Comparison of ENCODE assay signal across 1 cellular context in the genomic region with DNA sequence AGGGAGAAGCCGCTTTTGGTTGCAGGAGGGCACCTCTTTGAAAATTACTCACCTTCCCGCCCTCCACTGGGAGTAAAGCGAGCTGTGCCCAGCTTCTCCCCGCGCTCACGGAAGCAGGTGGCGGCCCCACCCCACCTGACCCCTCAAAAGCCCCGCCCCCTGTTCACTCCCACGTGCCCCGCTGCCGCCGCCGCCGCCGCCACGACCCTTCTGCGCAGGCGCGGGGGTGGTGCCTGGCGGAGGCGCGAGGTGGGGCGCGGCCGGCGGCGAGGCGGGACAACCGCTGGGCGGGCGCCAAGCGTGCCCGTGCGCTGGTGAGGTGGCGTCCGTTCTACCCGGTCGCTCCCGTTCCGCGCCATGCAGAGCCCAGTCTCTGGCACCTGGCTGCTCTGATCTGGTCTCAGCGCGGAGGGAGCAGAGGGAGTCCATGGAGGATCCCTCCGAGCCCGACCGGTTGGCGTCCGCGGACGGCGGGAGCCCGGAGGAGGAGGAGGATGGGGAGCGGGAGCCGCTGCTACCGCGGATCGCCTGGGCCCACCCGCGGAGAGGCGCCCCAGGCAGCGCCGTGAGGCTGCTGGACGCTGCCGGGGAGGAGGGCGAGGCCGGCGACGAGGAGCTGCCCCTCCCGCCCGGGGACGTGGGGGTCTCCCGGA.
TF ChIP-seq lines count a peak whose summit lies in the region.

A gene (plus strand): TSS at position 297 of the 653 bp plus-strand sequence. CDS start 131 bp downstream, at position 428.

TF ChIP-seq in WTC11, 78 proteins besides CTCF, POLR2A, EP300 and RAD21 (continued from another document and continues in another):
- TF ChIP-seq, protein P1, sequence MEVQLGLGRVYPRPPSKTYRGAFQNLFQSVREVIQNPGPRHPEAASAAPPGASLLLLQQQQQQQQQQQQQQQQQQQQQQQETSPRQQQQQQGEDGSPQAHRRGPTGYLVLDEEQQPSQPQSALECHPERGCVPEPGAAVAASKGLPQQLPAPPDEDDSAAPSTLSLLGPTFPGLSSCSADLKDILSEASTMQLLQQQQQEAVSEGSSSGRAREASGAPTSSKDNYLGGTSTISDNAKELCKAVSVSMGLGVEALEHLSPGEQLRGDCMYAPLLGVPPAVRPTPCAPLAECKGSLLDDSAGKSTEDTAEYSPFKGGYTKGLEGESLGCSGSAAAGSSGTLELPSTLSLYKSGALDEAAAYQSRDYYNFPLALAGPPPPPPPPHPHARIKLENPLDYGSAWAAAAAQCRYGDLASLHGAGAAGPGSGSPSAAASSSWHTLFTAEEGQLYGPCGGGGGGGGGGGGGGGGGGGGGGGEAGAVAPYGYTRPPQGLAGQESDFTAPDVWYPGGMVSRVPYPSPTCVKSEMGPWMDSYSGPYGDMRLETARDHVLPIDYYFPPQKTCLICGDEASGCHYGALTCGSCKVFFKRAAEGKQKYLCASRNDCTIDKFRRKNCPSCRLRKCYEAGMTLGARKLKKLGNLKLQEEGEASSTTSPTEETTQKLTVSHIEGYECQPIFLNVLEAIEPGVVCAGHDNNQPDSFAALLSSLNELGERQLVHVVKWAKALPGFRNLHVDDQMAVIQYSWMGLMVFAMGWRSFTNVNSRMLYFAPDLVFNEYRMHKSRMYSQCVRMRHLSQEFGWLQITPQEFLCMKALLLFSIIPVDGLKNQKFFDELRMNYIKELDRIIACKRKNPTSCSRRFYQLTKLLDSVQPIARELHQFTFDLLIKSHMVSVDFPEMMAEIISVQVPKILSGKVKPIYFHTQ (CRISPR knock-in tag; IDR thresholded peaks at IDR 0.05), result no peak
- TF ChIP-seq, protein P2, sequence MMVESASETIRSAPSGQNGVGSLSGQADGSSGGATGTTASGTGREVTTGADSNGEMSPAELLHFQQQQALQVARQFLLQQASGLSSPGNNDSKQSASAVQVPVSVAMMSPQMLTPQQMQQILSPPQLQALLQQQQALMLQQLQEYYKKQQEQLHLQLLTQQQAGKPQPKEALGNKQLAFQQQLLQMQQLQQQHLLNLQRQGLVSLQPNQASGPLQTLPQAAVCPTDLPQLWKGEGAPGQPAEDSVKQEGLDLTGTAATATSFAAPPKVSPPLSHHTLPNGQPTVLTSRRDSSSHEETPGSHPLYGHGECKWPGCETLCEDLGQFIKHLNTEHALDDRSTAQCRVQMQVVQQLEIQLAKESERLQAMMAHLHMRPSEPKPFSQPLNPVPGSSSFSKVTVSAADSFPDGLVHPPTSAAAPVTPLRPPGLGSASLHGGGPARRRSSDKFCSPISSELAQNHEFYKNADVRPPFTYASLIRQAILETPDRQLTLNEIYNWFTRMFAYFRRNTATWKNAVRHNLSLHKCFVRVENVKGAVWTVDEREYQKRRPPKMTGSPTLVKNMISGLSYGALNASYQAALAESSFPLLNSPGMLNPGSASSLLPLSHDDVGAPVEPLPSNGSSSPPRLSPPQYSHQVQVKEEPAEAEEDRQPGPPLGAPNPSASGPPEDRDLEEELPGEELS (CRISPR knock-in tag; IDR thresholded peaks at IDR 0.05), result peak; percentile 83
- TF ChIP-seq GABPB1 (CRISPR knock-in tag; IDR thresholded peaks at IDR 0.05) (no peak), TCF7 (CRISPR knock-in tag; IDR thresholded peaks at IDR 0.05; ENCODE audit: low read depth) (no peak), CREM (CRISPR knock-in tag; IDR thresholded peaks at IDR 0.05) (peak; percentile 72), FOXJ3 (CRISPR knock-in tag; IDR thresholded peaks at IDR 0.05; ENCODE audit: borderline replicate concordance) (no peak), ZNF423 (CRISPR knock-in tag; IDR thresholded peaks at IDR 0.05) (peak; percentile 28; the same call in 1 of the 2 replicates), TP53 (CRISPR knock-in tag; IDR thresholded peaks at IDR 0.05) (peak; percentile 87), ZNF416 (CRISPR knock-in tag; IDR thresholded peaks at IDR 0.05) (0 out of 2 replicates have a peak, but pooled peaks have one; percentile 20), ZNF232 (CRISPR knock-in tag; IDR thresholded peaks at IDR 0.05) (peak; percentile 75; the same call in 1 of the 2 replicates), ZNF121 (CRISPR knock-in tag; IDR thresholded peaks at IDR 0.05) (no peak), FOXP1 (CRISPR knock-in tag; IDR thresholded peaks at IDR 0.05; ENCODE audit: borderline replicate concordance) (peak; percentile 85; the same call in 1 of the 2 replicates), ETV6 (CRISPR knock-in tag; IDR thresholded peaks at IDR 0.05) (peak; percentile 77; the same call in 1 of the 2 replicates), ZNF671 (CRISPR knock-in tag; IDR thresholded peaks at IDR 0.05) (no peak), JUN (CRISPR knock-in tag; IDR thresholded peaks at IDR 0.05) (0 out of 2 replicates have a peak, but pooled peaks have one; percentile 50), HMGA2 (CRISPR knock-in tag; IDR thresholded peaks at IDR 0.05) (no peak), NFATC4 (CRISPR knock-in tag; IDR thresholded peaks at IDR 0.05) (no peak), FOXK1 (CRISPR knock-in tag; IDR thresholded peaks at IDR 0.05) (peak; percentile 42; the same call in 1 of the 2 replicates), NFYB (CRISPR knock-in tag; conservative IDR thresholded peaks at IDR 0.05; ENCODE audit: low read depth) (no peak), NR2C2 (CRISPR knock-in tag; IDR thresholded peaks at IDR 0.05) (no peak), SMAD4 (CRISPR knock-in tag; IDR thresholded peaks at IDR 0.05) (0 out of 2 replicates have a peak, but pooled peaks have one; percentile 35)
- TF ChIP-seq, protein P3, sequence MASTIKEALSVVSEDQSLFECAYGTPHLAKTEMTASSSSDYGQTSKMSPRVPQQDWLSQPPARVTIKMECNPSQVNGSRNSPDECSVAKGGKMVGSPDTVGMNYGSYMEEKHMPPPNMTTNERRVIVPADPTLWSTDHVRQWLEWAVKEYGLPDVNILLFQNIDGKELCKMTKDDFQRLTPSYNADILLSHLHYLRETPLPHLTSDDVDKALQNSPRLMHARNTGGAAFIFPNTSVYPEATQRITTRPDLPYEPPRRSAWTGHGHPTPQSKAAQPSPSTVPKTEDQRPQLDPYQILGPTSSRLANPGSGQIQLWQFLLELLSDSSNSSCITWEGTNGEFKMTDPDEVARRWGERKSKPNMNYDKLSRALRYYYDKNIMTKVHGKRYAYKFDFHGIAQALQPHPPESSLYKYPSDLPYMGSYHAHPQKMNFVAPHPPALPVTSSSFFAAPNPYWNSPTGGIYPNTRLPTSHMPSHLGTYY (CRISPR knock-in tag; IDR thresholded peaks at IDR 0.05), result no peak
- TF ChIP-seq, protein P4, sequence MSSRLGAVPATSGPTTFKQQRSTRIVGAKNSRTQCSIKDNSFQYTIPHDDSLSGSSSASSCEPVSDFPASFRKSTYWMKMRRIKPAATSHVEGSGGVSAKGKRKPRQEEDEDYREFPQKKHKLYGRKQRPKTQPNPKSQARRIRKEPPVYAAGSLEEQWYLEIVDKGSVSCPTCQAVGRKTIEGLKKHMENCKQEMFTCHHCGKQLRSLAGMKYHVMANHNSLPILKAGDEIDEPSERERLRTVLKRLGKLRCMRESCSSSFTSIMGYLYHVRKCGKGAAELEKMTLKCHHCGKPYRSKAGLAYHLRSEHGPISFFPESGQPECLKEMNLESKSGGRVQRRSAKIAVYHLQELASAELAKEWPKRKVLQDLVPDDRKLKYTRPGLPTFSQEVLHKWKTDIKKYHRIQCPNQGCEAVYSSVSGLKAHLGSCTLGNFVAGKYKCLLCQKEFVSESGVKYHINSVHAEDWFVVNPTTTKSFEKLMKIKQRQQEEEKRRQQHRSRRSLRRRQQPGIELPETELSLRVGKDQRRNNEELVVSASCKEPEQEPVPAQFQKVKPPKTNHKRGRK (CRISPR knock-in tag; IDR thresholded peaks at IDR 0.05; ENCODE audit: borderline replicate concordance), result no peak
- TF ChIP-seq, protein P5, sequence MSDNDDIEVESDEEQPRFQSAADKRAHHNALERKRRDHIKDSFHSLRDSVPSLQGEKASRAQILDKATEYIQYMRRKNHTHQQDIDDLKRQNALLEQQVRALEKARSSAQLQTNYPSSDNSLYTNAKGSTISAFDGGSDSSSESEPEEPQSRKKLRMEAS (CRISPR knock-in tag; IDR thresholded peaks at IDR 0.05), result peak; percentile 54; the same call in 1 of the 2 replicates
- TF ChIP-seq, protein P6, sequence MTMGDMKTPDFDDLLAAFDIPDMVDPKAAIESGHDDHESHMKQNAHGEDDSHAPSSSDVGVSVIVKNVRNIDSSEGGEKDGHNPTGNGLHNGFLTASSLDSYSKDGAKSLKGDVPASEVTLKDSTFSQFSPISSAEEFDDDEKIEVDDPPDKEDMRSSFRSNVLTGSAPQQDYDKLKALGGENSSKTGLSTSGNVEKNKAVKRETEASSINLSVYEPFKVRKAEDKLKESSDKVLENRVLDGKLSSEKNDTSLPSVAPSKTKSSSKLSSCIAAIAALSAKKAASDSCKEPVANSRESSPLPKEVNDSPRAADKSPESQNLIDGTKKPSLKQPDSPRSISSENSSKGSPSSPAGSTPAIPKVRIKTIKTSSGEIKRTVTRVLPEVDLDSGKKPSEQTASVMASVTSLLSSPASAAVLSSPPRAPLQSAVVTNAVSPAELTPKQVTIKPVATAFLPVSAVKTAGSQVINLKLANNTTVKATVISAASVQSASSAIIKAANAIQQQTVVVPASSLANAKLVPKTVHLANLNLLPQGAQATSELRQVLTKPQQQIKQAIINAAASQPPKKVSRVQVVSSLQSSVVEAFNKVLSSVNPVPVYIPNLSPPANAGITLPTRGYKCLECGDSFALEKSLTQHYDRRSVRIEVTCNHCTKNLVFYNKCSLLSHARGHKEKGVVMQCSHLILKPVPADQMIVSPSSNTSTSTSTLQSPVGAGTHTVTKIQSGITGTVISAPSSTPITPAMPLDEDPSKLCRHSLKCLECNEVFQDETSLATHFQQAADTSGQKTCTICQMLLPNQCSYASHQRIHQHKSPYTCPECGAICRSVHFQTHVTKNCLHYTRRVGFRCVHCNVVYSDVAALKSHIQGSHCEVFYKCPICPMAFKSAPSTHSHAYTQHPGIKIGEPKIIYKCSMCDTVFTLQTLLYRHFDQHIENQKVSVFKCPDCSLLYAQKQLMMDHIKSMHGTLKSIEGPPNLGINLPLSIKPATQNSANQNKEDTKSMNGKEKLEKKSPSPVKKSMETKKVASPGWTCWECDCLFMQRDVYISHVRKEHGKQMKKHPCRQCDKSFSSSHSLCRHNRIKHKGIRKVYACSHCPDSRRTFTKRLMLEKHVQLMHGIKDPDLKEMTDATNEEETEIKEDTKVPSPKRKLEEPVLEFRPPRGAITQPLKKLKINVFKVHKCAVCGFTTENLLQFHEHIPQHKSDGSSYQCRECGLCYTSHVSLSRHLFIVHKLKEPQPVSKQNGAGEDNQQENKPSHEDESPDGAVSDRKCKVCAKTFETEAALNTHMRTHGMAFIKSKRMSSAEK (CRISPR knock-in tag; IDR thresholded peaks at IDR 0.05; ENCODE audit: borderline replicate concordance), result no peak
- TF ChIP-seq, protein P7, sequence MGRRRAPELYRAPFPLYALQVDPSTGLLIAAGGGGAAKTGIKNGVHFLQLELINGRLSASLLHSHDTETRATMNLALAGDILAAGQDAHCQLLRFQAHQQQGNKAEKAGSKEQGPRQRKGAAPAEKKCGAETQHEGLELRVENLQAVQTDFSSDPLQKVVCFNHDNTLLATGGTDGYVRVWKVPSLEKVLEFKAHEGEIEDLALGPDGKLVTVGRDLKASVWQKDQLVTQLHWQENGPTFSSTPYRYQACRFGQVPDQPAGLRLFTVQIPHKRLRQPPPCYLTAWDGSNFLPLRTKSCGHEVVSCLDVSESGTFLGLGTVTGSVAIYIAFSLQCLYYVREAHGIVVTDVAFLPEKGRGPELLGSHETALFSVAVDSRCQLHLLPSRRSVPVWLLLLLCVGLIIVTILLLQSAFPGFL (CRISPR knock-in tag; IDR thresholded peaks at IDR 0.05; ENCODE audit: borderline replicate concordance), result no peak
- TF ChIP-seq, protein P8, sequence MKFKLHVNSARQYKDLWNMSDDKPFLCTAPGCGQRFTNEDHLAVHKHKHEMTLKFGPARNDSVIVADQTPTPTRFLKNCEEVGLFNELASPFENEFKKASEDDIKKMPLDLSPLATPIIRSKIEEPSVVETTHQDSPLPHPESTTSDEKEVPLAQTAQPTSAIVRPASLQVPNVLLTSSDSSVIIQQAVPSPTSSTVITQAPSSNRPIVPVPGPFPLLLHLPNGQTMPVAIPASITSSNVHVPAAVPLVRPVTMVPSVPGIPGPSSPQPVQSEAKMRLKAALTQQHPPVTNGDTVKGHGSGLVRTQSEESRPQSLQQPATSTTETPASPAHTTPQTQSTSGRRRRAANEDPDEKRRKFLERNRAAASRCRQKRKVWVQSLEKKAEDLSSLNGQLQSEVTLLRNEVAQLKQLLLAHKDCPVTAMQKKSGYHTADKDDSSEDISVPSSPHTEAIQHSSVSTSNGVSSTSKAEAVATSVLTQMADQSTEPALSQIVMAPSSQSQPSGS (CRISPR knock-in tag; IDR thresholded peaks at IDR 0.05; ENCODE audit: borderline replicate concordance, low read depth), result no peak
- TF ChIP-seq, protein P9, sequence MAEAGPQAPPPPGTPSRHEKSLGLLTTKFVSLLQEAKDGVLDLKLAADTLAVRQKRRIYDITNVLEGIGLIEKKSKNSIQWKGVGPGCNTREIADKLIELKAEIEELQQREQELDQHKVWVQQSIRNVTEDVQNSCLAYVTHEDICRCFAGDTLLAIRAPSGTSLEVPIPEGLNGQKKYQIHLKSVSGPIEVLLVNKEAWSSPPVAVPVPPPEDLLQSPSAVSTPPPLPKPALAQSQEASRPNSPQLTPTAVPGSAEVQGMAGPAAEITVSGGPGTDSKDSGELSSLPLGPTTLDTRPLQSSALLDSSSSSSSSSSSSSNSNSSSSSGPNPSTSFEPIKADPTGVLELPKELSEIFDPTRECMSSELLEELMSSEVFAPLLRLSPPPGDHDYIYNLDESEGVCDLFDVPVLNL (CRISPR knock-in tag; IDR thresholded peaks at IDR 0.05; ENCODE audit: borderline replicate concordance, low read depth), result no peak
- TF ChIP-seq, protein P10, sequence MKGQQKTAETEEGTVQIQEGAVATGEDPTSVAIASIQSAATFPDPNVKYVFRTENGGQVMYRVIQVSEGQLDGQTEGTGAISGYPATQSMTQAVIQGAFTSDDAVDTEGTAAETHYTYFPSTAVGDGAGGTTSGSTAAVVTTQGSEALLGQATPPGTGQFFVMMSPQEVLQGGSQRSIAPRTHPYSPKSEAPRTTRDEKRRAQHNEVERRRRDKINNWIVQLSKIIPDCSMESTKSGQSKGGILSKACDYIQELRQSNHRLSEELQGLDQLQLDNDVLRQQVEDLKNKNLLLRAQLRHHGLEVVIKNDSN (CRISPR knock-in tag; IDR thresholded peaks at IDR 0.05), result peak; percentile 68
- TF ChIP-seq, protein P11, sequence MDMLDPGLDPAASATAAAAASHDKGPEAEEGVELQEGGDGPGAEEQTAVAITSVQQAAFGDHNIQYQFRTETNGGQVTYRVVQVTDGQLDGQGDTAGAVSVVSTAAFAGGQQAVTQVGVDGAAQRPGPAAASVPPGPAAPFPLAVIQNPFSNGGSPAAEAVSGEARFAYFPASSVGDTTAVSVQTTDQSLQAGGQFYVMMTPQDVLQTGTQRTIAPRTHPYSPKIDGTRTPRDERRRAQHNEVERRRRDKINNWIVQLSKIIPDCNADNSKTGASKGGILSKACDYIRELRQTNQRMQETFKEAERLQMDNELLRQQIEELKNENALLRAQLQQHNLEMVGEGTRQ (CRISPR knock-in tag; IDR thresholded peaks at IDR 0.05), result peak; percentile 89
- TF ChIP-seq, protein P12, sequence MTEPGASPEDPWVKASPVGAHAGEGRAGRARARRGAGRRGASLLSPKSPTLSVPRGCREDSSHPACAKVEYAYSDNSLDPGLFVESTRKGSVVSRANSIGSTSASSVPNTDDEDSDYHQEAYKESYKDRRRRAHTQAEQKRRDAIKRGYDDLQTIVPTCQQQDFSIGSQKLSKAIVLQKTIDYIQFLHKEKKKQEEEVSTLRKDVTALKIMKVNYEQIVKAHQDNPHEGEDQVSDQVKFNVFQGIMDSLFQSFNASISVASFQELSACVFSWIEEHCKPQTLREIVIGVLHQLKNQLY (CRISPR knock-in tag; IDR thresholded peaks at IDR 0.05), result no peak
- TF ChIP-seq, protein P13, sequence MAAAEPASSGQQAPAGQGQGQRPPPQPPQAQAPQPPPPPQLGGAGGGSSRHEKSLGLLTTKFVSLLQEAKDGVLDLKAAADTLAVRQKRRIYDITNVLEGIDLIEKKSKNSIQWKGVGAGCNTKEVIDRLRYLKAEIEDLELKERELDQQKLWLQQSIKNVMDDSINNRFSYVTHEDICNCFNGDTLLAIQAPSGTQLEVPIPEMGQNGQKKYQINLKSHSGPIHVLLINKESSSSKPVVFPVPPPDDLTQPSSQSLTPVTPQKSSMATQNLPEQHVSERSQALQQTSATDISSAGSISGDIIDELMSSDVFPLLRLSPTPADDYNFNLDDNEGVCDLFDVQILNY (CRISPR knock-in tag; IDR thresholded peaks at IDR 0.05), result peak; percentile 65; the same call in 1 of the 2 replicates
